Comparison of ENCODE assay signal across 12 cellular contexts in genomic region chr1:12541274-12542137, GRCh38.
DNase-seq lines count a peak whose midpoint lies in the region; ATAC-seq and TF ChIP-seq lines count a peak whose summit lies in the region.
"Had no signal": no experiment of that assay in that cellular context is flagged by ENCODE, and none has a peak within 500 bp of the region (broad histone marks: within the 10 kb centered on the region; RNA-seq: fewer than 3 reads in every experiment).

No MANE protein-coding gene starts in this region.

- H3K4me3 Mint-ChIP-seq in natural killer cell treated with Interleukin-12 subunit alpha and Interleukin-12 subunit beta and Interleukin-15 and Interleukin-18, amount 100 ng/mL, for 72 hours: no peak overlapping the region
- H3K4me3 Mint-ChIP-seq: activated naive CD8-positive, alpha-beta T cell had no signal

- WGBS in body of pancreas, 2 donors: 84 to 88% methylated on average over 13 to 17 of the region's 17 CpGs

- no peaks in the 10 kb centered on the region for H3K27me3 ChIP-seq in body of pancreas

- no peaks in the 10 kb centered on the region for H3K27me3 Mint-ChIP-seq in natural killer cell treated with Interleukin-12 subunit alpha and Interleukin-12 subunit beta and Interleukin-15 and Interleukin-18, amount 100 ng/mL, for 72 hours
- H3K27me3 Mint-ChIP-seq: activated naive CD8-positive, alpha-beta T cell had no signal

- TF ChIP-seq POLR2A in body of pancreas (IDR thresholded peaks at IDR 0.05): no peak

- H3K4me1 ChIP-seq in body of pancreas: peaks cover 25% of the 10 kb centered on the region

- DNase-seq in H4 (ENCODE audit: low spot score): peak; percentile 47
- peak in 1 of 4 donors; percentile 30 for DNase-seq in body of pancreas
- DNase-seq in iris pigment epithelial cell (ENCODE audit: low read depth): peak; percentile 97
- DNase-seq in sciatic nerve (ENCODE audit: low spot score): peak; percentile 84
- no peak for DNase-seq in Kasumi-1 (lab: John Stamatoyannopoulos, UW)
- DNase-seq in natural killer cell treated with Interleukin-12 subunit alpha and Interleukin-12 subunit beta and Interleukin-15 and Interleukin-18, amount 100 ng/mL, for 72 hours (ENCODE audit: low spot score): no peak
- DNase-seq: DMS53, KG1, WERI-Rb-1 had no signal

- peak; percentile 25 for ATAC-seq in body of pancreas
- ATAC-seq in sciatic nerve: peak; percentile 66
- ATAC-seq in GM18511 (IDR thresholded peaks at IDR 0.05; ENCODE audit: unreplicated experiment): no peak
- no peak for ATAC-seq in natural killer cell treated with Interleukin-12 subunit alpha and Interleukin-12 subunit beta and Interleukin-15 and Interleukin-18, amount 100 ng/mL, for 72 hours
- no peak for ATAC-seq in GM21529 (IDR thresholded peaks at IDR 0.05; ENCODE audit: unreplicated experiment)

- peaks cover 5 to 9% of the 10 kb centered on the region in 2 donors for H3K4me1 Mint-ChIP-seq in natural killer cell treated with Interleukin-12 subunit alpha and Interleukin-12 subunit beta and Interleukin-15 and Interleukin-18, amount 100 ng/mL, for 72 hours (ENCODE audit: low read depth in 2 of 2)

- H3K36me3 Mint-ChIP-seq in natural killer cell treated with Interleukin-12 subunit alpha and Interleukin-12 subunit beta and Interleukin-15 and Interleukin-18, amount 100 ng/mL, for 72 hours: peaks cover 10% of the 10 kb centered on the region

- peaks cover 4% of the 10 kb centered on the region for H3K9me3 Mint-ChIP-seq in natural killer cell treated with Interleukin-12 subunit alpha and Interleukin-12 subunit beta and Interleukin-15 and Interleukin-18, amount 100 ng/mL, for 72 hours

- peak overlapping the region in 1 of 2 donors; percentile 58 for H3K27ac Mint-ChIP-seq in natural killer cell treated with Interleukin-12 subunit alpha and Interleukin-12 subunit beta and Interleukin-15 and Interleukin-18, amount 100 ng/mL, for 72 hours
- H3K27ac Mint-ChIP-seq: activated naive CD8-positive, alpha-beta T cell had no signal

- no peaks in the 10 kb centered on the region for H3K9me3 ChIP-seq in body of pancreas

- no peaks in the 10 kb centered on the region for H3K36me3 ChIP-seq in body of pancreas (replicated peaks in 1 of 2; ENCODE audit: insufficient read depth in 1 of 2, low read depth in 2 of 2)
- H3K36me3 ChIP-seq: WERI-Rb-1 had no signal

- no peak for TF ChIP-seq CTCF in body of pancreas (IDR thresholded peaks at IDR 0.05)

- intact Hi-C loops in body of pancreas (cut with DNase I) (no loop called here), sciatic nerve (cut with DNase I) (no loop called here)

- H3K27ac ChIP-seq in body of pancreas: no peak overlapping the region
- H3K27ac ChIP-seq: WERI-Rb-1 had no signal

- H3K4me3 ChIP-seq in body of pancreas: no peak overlapping the region

Comparison
In these comparisons a context has a peak if more than half of its experiments do, and no peak if none do; other contexts are left out.
1. DNase-seq: peak in H4 (single experiment), iris pigment epithelial cell (single experiment) and sciatic nerve (single experiment); none in Kasumi-1 (0 of 2) and natural killer cell treated with Interleukin-12 subunit alpha and Interleukin-12 subunit beta and Interleukin-15 and Interleukin-18, amount 100 ng/mL, for 72 hours (single experiment).
2. ATAC-seq: peak in body of pancreas (single experiment) and sciatic nerve (single experiment); none in GM18511 (single experiment), natural killer cell treated with Interleukin-12 subunit alpha and Interleukin-12 subunit beta and Interleukin-15 and Interleukin-18, amount 100 ng/mL, for 72 hours (0 of 2) and GM21529 (single experiment).